ENCODE assay signal across 1 cellular context in the genomic region with DNA sequence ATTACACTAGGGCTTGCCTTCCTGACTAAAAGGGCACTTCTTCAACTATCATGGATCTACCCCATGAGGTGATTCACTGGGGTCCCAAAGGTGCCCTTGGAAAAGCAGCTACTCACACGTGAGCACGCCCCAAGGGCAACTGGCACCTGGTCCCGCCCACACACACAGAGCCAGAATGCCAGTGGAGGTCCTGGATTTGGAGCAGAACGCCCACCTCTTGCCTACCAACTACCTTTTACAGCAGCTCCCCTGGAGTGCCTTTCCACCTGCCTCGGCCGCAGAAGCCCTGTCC.
TF ChIP-seq lines count a peak whose summit lies in the region.

No MANE protein-coding gene starts in this region.

TF ChIP-seq in H1, 55 proteins besides CTCF, POLR2A, EP300 and RAD21:
- TF ChIP-seq, protein P1, sequence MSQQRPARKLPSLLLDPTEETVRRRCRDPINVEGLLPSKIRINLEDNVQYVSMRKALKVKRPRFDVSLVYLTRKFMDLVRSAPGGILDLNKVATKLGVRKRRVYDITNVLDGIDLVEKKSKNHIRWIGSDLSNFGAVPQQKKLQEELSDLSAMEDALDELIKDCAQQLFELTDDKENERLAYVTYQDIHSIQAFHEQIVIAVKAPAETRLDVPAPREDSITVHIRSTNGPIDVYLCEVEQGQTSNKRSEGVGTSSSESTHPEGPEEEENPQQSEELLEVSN (IDR thresholded peaks at IDR 0.05), result no peak
- TF ChIP-seq RBBP5 (IDR thresholded peaks at IDR 0.05; ENCODE audit: borderline replicate concordance, low read depth, low read length), result no peak
- TF ChIP-seq CHD1 (IDR thresholded peaks at IDR 0.05; ENCODE audit: low read depth, low read length), result no peak
- TF ChIP-seq, protein P2, sequence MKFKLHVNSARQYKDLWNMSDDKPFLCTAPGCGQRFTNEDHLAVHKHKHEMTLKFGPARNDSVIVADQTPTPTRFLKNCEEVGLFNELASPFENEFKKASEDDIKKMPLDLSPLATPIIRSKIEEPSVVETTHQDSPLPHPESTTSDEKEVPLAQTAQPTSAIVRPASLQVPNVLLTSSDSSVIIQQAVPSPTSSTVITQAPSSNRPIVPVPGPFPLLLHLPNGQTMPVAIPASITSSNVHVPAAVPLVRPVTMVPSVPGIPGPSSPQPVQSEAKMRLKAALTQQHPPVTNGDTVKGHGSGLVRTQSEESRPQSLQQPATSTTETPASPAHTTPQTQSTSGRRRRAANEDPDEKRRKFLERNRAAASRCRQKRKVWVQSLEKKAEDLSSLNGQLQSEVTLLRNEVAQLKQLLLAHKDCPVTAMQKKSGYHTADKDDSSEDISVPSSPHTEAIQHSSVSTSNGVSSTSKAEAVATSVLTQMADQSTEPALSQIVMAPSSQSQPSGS (IDR thresholded peaks at IDR 0.05; ENCODE audit: low read length), result no peak
- TF ChIP-seq KDM5A (IDR thresholded peaks at IDR 0.05; ENCODE audit: low read length), result no peak
- TF ChIP-seq CREB1 (IDR thresholded peaks at IDR 0.05), result no peak
- TF ChIP-seq BCL11A (IDR thresholded peaks at IDR 0.05; ENCODE audit: low read depth in 2 of 2, low read length in 2 of 2), result no peak
- TF ChIP-seq JUN (IDR thresholded peaks at IDR 0.05; ENCODE audit: low read depth, low read length), result no peak
- TF ChIP-seq CBX5 (IDR thresholded peaks at IDR 0.05; ENCODE audit: low read depth, low read length), result no peak
- no peak for TF ChIP-seq CEBPB (IDR thresholded peaks at IDR 0.05; ENCODE audit: low read depth, low read length)
- TF ChIP-seq POU5F1 (IDR thresholded peaks at IDR 0.05; ENCODE audit: low read depth, low read length), result no peak
- no peak for TF ChIP-seq SP4 (IDR thresholded peaks at IDR 0.05; ENCODE audit: low read length)
- TF ChIP-seq SP2 (IDR thresholded peaks at IDR 0.05; ENCODE audit: low read length), result no peak
- TF ChIP-seq GTF2F1 (IDR thresholded peaks at IDR 0.05; ENCODE audit: borderline replicate concordance, low read depth, low read length), result no peak
- TF ChIP-seq, protein P3, sequence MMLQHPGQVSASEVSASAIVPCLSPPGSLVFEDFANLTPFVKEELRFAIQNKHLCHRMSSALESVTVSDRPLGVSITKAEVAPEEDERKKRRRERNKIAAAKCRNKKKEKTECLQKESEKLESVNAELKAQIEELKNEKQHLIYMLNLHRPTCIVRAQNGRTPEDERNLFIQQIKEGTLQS (IDR thresholded peaks at IDR 0.05; ENCODE audit: insufficient read depth, low read depth, low read length), result no peak
- TF ChIP-seq RFX5 (IDR thresholded peaks at IDR 0.05; ENCODE audit: borderline replicate concordance, low read depth, low read length), result no peak
- no peak for TF ChIP-seq CBX8 (IDR thresholded peaks at IDR 0.05; ENCODE audit: borderline replicate concordance, low read depth, low read length)
- no peak for TF ChIP-seq RNF2 (IDR thresholded peaks at IDR 0.05; ENCODE audit: borderline replicate concordance, low read depth, low read length, missing control alignments, poor library complexity, severe bottlenecking)
- TF ChIP-seq KDM4A (IDR thresholded peaks at IDR 0.05; ENCODE audit: low read depth, low read length, severe bottlenecking), result no peak
